Comparison of ENCODE assay signal across 10 cellular contexts in genomic region chr19:3642987-3643386, GRCh38. TPM values are rescaled to one million over a fixed set of nuclear protein-coding genes. Genes with fewer than 3 reads are reported as not detected.
A peak's percentile ranks its signal among the peaks of the same experiment; 100 is the strongest.
DNase-seq lines count a peak whose midpoint lies in the region; ATAC-seq and TF ChIP-seq lines count a peak whose summit lies in the region.
"Had no signal": no experiment of that assay in that cellular context is flagged by ENCODE, and none has a peak within 500 bp of the region (broad histone marks: within the 10 kb centered on the region; RNA-seq: fewer than 3 reads in every experiment).

No MANE protein-coding gene starts in this region.

- no peaks in the 10 kb centered on the region for H3K4me1 ChIP-seq in HUES6 (ENCODE audit: control insufficient read depth, insufficient read depth, low read length)
- H3K4me1 ChIP-seq in body of pancreas = no peaks in the 10 kb centered on the region
- H3K4me1 ChIP-seq: Peyer's patch had no signal

- H3K9ac ChIP-seq in HUES6 (ENCODE audit: low read length) = no peak overlapping the region

- peak; percentile 18 for ATAC-seq in activated T-helper 17 cell treated with anti-CD3 and anti-CD28 coated beads, Interleukin-2, amount 50 U/mL, for 72 hours (replicated peaks)
- no peak for ATAC-seq in body of pancreas
- ATAC-seq in HG02763 (IDR thresholded peaks at IDR 0.05; ENCODE audit: unreplicated experiment) = no peak
- ATAC-seq: effector memory CD8-positive, alpha-beta T cell had no signal

- H3K27me3 Mint-ChIP-seq in activated T-helper 17 cell treated with anti-CD3 and anti-CD28 coated beads, Interleukin-2, amount 50 U/mL, for 72 hours = no peaks in the 10 kb centered on the region
- H3K27me3 Mint-ChIP-seq in nephron progenitor cell (ENCODE audit: low read depth, poor library complexity) = no peaks in the 10 kb centered on the region
- H3K27me3 Mint-ChIP-seq: effector memory CD8-positive, alpha-beta T cell had no signal

- no peaks in the 10 kb centered on the region for H3K9me3 Mint-ChIP-seq in activated T-helper 17 cell treated with anti-CD3 and anti-CD28 coated beads, Interleukin-2, amount 50 U/mL, for 72 hours
- no peaks in the 10 kb centered on the region for H3K9me3 Mint-ChIP-seq in nephron progenitor cell
- H3K9me3 Mint-ChIP-seq: effector memory CD8-positive, alpha-beta T cell had no signal

- WGBS in body of pancreas, 2 donors = 88 to 92% methylated on average over 22 to 23 of the region's 25 CpGs

- no peaks in the 10 kb centered on the region for H3K4me1 Mint-ChIP-seq in activated T-helper 17 cell treated with anti-CD3 and anti-CD28 coated beads, Interleukin-2, amount 50 U/mL, for 72 hours
- H3K4me1 Mint-ChIP-seq in nephron progenitor cell = no peaks in the 10 kb centered on the region

- H3K4me3 Mint-ChIP-seq in activated T-helper 17 cell treated with anti-CD3 and anti-CD28 coated beads, Interleukin-2, amount 50 U/mL, for 72 hours = no peak overlapping the region
- no peak overlapping the region for H3K4me3 Mint-ChIP-seq in nephron progenitor cell

- H3K27me3 ChIP-seq in HUES6 (ENCODE audit: control insufficient read depth, insufficient read depth, low read length) (no peaks in the 10 kb centered on the region), body of pancreas (no peaks in the 10 kb centered on the region)
- H3K27me3 ChIP-seq: Peyer's patch had no signal

- H3K9me3 ChIP-seq in HUES6 (ENCODE audit: control insufficient read depth, insufficient read depth, low read depth, low read length) (no peaks in the 10 kb centered on the region), body of pancreas (no peaks in the 10 kb centered on the region)
- H3K9me3 ChIP-seq: Peyer's patch had no signal

- H3K4me3 ChIP-seq in HUES6 (ENCODE audit: low read depth, low read length) = peak overlapping the region; percentile 50
- H3K4me3 ChIP-seq in body of pancreas = no peak overlapping the region
- H3K4me3 ChIP-seq: Peyer's patch had no signal

- H3K36me3 ChIP-seq in HUES6 (ENCODE audit: control insufficient read depth, insufficient read depth, low read length) = peaks cover 51% of the 10 kb centered on the region
- peaks cover 0 to 6% of the 10 kb centered on the region in 2 donors for H3K36me3 ChIP-seq in body of pancreas (replicated peaks in 1 of 2; ENCODE audit: insufficient read depth in 1 of 2, low read depth in 2 of 2)

- peaks cover 19% of the 10 kb centered on the region for H3K36me3 Mint-ChIP-seq in activated T-helper 17 cell treated with anti-CD3 and anti-CD28 coated beads, Interleukin-2, amount 50 U/mL, for 72 hours (ENCODE audit: low read depth)
- peaks cover 13% of the 10 kb centered on the region for H3K36me3 Mint-ChIP-seq in nephron progenitor cell (ENCODE audit: low read depth)

- TF ChIP-seq CTCF in nephron progenitor cell (IDR thresholded peaks at IDR 0.05) = no peak
- TF ChIP-seq CTCF in body of pancreas (IDR thresholded peaks at IDR 0.05) = no peak

- TF ChIP-seq POLR2A in body of pancreas (IDR thresholded peaks at IDR 0.05) = no peak

- H3K27ac ChIP-seq in HUES6 (ENCODE audit: low read depth, low read length) (no peak overlapping the region), body of pancreas (no peak overlapping the region)
- H3K27ac ChIP-seq: Peyer's patch had no signal

- no peak overlapping the region for H3K27ac Mint-ChIP-seq in activated T-helper 17 cell treated with anti-CD3 and anti-CD28 coated beads, Interleukin-2, amount 50 U/mL, for 72 hours
- no peak overlapping the region for H3K27ac Mint-ChIP-seq in nephron progenitor cell
- H3K27ac Mint-ChIP-seq: effector memory CD8-positive, alpha-beta T cell had no signal

- peak; percentile 35 for DNase-seq in ELR (ENCODE audit: low read depth)
- DNase-seq in nephron progenitor cell = peak; percentile 65
- no peak for DNase-seq in body of pancreas
- DNase-seq in pons (ENCODE audit: low spot score) = no peak
- DNase-seq: effector memory CD8-positive, alpha-beta T cell; NCI-H1417 treated with DMSO at 0.1 percent for 48 hours; Peyer's patch had no signal

- intact Hi-C loops in body of pancreas (cut with DNase I) = no loop called here

RNA-seq across cellular contexts. Expression of gene CACTIN, which starts 16.4 kb away (rescaled TPM):
- 10 to 100 TPM; 22.9 to 31.8 TPM for total RNA-seq in activated T-helper 17 cell treated with anti-CD3 and anti-CD28 coated beads, Interleukin-2, amount 50 U/mL, for 72 hours
- 10 to 100 TPM; 16.3 to 23.4 TPM for total RNA-seq in body of pancreas

RNA-seq across cellular contexts. Expression of gene TBXA2R, which starts 36.3 kb away (rescaled TPM):
- total RNA-seq in activated T-helper 17 cell treated with anti-CD3 and anti-CD28 coated beads, Interleukin-2, amount 50 U/mL, for 72 hours = under 1 TPM; 0.32 to 0.37 TPM
- total RNA-seq in body of pancreas = 1 to 10 TPM in 1 of 2 donors, under 1 TPM in 1; 0.52 to 3.0 TPM

RNA-seq across cellular contexts. Expression of gene PIP5K1C, which starts 57.3 kb away (rescaled TPM):
- total RNA-seq in activated T-helper 17 cell treated with anti-CD3 and anti-CD28 coated beads, Interleukin-2, amount 50 U/mL, for 72 hours = 10 to 100 TPM; 16.1 to 26.2 TPM
- 10 to 100 TPM; 16.6 to 30.7 TPM for total RNA-seq in body of pancreas

RNA-seq across cellular contexts. Expression of gene GIPC3, which starts 57.7 kb away (rescaled TPM):
- total RNA-seq in activated T-helper 17 cell treated with anti-CD3 and anti-CD28 coated beads, Interleukin-2, amount 50 U/mL, for 72 hours = under 1 TPM; 0.32 to 0.42 TPM
- total RNA-seq in body of pancreas = under 1 TPM; 0.78 to 0.99 TPM

Comparison
In these comparisons a context has a peak if more than half of its experiments do, and no peak if none do; other contexts are left out.
1. DNase-seq: peak in ELR (single experiment) and nephron progenitor cell (single experiment); none in body of pancreas (0 of 4) and pons (single experiment).